ENCODE assay signal across 1 cellular context in the genomic region with DNA sequence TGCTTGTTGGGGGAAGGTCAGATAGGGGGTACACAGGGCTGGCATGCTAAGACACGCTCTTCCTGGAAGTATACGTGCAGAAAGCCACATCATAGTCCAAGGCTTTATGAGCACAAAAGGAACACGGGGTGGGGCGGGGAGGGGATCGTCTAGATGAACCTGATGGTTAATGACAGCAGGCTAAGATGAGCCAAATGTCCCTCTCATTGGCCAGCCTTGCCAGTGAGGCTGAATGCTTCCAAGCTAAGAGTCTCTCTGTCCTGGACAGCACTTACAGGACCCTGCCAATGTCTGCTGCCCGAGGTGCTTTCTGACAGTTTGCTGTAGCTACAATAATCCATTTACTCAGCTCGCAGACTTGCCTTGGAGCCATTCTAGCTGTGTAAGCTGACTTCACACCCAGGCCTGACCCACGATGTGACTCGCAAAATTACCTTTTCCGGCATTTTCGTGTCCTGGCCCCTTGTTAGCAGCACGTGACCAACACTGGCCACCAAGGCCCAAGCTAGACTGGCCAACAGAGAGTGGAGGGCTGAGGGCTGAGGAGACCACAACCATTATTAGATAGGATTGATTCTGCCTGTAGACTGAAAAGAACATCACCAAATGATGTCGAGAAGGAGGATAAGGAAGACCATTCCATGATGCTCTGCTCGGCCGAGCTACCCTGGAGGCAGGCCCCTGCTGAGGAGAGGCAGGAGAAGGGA.
TF ChIP-seq lines count a peak whose summit lies in the region.

No MANE protein-coding gene starts in this region.

TF ChIP-seq in GM12878, 131 proteins besides CTCF, POLR2A, EP300 and RAD21:
- TF ChIP-seq, protein P1, sequence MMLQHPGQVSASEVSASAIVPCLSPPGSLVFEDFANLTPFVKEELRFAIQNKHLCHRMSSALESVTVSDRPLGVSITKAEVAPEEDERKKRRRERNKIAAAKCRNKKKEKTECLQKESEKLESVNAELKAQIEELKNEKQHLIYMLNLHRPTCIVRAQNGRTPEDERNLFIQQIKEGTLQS (IDR thresholded peaks at IDR 0.05; ENCODE audit: borderline replicate concordance, extremely low read depth, low read depth, low read length), result no peak
- TF ChIP-seq, protein P2, sequence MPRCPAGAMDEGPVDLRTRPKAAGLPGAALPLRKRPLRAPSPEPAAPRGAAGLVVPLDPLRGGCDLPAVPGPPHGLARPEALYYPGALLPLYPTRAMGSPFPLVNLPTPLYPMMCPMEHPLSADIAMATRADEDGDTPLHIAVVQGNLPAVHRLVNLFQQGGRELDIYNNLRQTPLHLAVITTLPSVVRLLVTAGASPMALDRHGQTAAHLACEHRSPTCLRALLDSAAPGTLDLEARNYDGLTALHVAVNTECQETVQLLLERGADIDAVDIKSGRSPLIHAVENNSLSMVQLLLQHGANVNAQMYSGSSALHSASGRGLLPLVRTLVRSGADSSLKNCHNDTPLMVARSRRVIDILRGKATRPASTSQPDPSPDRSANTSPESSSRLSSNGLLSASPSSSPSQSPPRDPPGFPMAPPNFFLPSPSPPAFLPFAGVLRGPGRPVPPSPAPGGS (IDR thresholded peaks at IDR 0.05; ENCODE audit: borderline replicate concordance, insufficient read depth, low read depth, low read length, poor library complexity, severe bottlenecking), result no peak
- no peak for TF ChIP-seq FOXM1 (IDR thresholded peaks at IDR 0.05; ENCODE audit: low read depth, low read length)
- TF ChIP-seq RAD51 (IDR thresholded peaks at IDR 0.05), result no peak
- no peak for TF ChIP-seq CREM (IDR thresholded peaks at IDR 0.05; ENCODE audit: low read depth)
- TF ChIP-seq MAX (IDR thresholded peaks at IDR 0.05; ENCODE audit: low read depth, low read length), result no peak
- TF ChIP-seq, protein P3, sequence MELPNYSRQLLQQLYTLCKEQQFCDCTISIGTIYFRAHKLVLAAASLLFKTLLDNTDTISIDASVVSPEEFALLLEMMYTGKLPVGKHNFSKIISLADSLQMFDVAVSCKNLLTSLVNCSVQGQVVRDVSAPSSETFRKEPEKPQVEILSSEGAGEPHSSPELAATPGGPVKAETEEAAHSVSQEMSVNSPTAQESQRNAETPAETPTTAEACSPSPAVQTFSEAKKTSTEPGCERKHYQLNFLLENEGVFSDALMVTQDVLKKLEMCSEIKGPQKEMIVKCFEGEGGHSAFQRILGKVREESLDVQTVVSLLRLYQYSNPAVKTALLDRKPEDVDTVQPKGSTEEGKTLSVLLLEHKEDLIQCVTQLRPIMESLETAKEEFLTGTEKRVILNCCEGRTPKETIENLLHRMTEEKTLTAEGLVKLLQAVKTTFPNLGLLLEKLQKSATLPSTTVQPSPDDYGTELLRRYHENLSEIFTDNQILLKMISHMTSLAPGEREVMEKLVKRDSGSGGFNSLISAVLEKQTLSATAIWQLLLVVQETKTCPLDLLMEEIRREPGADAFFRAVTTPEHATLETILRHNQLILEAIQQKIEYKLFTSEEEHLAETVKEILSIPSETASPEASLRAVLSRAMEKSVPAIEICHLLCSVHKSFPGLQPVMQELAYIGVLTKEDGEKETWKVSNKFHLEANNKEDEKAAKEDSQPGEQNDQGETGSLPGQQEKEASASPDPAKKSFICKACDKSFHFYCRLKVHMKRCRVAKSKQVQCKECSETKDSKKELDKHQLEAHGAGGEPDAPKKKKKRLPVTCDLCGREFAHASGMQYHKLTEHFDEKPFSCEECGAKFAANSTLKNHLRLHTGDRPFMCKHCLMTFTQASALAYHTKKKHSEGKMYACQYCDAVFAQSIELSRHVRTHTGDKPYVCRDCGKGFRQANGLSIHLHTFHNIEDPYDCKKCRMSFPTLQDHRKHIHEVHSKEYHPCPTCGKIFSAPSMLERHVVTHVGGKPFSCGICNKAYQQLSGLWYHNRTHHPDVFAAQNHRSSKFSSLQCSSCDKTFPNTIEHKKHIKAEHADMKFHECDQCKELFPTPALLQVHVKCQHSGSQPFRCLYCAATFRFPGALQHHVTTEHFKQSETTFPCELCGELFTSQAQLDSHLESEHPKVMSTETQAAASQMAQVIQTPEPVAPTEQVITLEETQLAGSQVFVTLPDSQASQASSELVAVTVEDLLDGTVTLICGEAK (IDR thresholded peaks at IDR 0.05; ENCODE audit: borderline replicate concordance), result no peak
- TF ChIP-seq, protein P4, sequence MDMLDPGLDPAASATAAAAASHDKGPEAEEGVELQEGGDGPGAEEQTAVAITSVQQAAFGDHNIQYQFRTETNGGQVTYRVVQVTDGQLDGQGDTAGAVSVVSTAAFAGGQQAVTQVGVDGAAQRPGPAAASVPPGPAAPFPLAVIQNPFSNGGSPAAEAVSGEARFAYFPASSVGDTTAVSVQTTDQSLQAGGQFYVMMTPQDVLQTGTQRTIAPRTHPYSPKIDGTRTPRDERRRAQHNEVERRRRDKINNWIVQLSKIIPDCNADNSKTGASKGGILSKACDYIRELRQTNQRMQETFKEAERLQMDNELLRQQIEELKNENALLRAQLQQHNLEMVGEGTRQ (IDR thresholded peaks at IDR 0.05; ENCODE audit: borderline replicate concordance, low read depth, low read length), result no peak
- no peak for TF ChIP-seq RUNX3 (IDR thresholded peaks at IDR 0.05; ENCODE audit: low read length)
- TF ChIP-seq JUND (IDR thresholded peaks at IDR 0.05; ENCODE audit: low read depth, low read length), result no peak
- TF ChIP-seq, protein P5, sequence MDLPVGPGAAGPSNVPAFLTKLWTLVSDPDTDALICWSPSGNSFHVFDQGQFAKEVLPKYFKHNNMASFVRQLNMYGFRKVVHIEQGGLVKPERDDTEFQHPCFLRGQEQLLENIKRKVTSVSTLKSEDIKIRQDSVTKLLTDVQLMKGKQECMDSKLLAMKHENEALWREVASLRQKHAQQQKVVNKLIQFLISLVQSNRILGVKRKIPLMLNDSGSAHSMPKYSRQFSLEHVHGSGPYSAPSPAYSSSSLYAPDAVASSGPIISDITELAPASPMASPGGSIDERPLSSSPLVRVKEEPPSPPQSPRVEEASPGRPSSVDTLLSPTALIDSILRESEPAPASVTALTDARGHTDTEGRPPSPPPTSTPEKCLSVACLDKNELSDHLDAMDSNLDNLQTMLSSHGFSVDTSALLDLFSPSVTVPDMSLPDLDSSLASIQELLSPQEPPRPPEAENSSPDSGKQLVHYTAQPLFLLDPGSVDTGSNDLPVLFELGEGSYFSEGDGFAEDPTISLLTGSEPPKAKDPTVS (IDR thresholded peaks at IDR 0.05; ENCODE audit: low read depth, low read length), result no peak
- TF ChIP-seq E4F1 (IDR thresholded peaks at IDR 0.05; ENCODE audit: borderline replicate concordance, partially characterized antibody), result no peak
- TF ChIP-seq ESRRA (IDR thresholded peaks at IDR 0.05; ENCODE audit: low read length), result no peak
- TF ChIP-seq SIN3A (IDR thresholded peaks at IDR 0.05; ENCODE audit: low read depth, low read length), result no peak
- TF ChIP-seq MTA2 (IDR thresholded peaks at IDR 0.05; ENCODE audit: low read depth), result no peak
- TF ChIP-seq SREBF1 (IDR thresholded peaks at IDR 0.05; ENCODE audit: low read length), result no peak
- TF ChIP-seq, protein P6, sequence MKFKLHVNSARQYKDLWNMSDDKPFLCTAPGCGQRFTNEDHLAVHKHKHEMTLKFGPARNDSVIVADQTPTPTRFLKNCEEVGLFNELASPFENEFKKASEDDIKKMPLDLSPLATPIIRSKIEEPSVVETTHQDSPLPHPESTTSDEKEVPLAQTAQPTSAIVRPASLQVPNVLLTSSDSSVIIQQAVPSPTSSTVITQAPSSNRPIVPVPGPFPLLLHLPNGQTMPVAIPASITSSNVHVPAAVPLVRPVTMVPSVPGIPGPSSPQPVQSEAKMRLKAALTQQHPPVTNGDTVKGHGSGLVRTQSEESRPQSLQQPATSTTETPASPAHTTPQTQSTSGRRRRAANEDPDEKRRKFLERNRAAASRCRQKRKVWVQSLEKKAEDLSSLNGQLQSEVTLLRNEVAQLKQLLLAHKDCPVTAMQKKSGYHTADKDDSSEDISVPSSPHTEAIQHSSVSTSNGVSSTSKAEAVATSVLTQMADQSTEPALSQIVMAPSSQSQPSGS (IDR thresholded peaks at IDR 0.05; ENCODE audit: low read length), result no peak
- no peak for TF ChIP-seq RB1 (IDR thresholded peaks at IDR 0.05; ENCODE audit: borderline replicate concordance)
